In genomic region chr10:124043310-124044142, GRCh38 we compare ENCODE assay signal across 11 cellular contexts. TPM values are rescaled to one million over a fixed set of nuclear protein-coding genes. Genes with fewer than 3 reads are reported as not detected.
DNase-seq lines count a peak whose midpoint lies in the region; ATAC-seq and TF ChIP-seq lines count a peak whose summit lies in the region.
"Had no signal": no experiment of that assay in that cellular context is flagged by ENCODE, and none has a peak within 500 bp of the region (broad histone marks: within the 10 kb centered on the region; RNA-seq: fewer than 3 reads in every experiment).

No MANE protein-coding gene starts in this region.

- DNase-seq in esophagus muscularis mucosa (ENCODE audit: extremely low spot score) (no peak), A673 (ENCODE audit: low spot score) (no peak), LoVo (ENCODE audit: low spot score) (no peak), COR-L47 (lab: John Stamatoyannopoulos, UW) (no peak)
- DNase-seq: stimulated activated CD4-positive, alpha-beta T cell treated with anti-CD3 and anti-CD28 coated beads, Interleukin-12 subunit alpha, Interleukin-12 subunit beta, amount 100 ng/mL, for 4 hours had no signal

- H3K4me1 ChIP-seq in DOHH2 (ENCODE audit: control insufficient read depth, low read length) (peaks cover 39% of the 10 kb centered on the region), esophagus muscularis mucosa (peaks cover 3 to 94% (median 84%) of the 10 kb centered on the region in 4 donors), A673 (ENCODE audit: insufficient read depth, low read length, poor library complexity, severe bottlenecking) (no peaks in the 10 kb centered on the region)

- H3K4me2 ChIP-seq in DOHH2 (ENCODE audit: low read length) = peak overlapping the region; percentile 84

- POLR2A ChIA-PET in A673 (lab: Charles Lee; ENCODE audit: low non-redundant PET) = no interaction called here

- H3K27me3 ChIP-seq in DOHH2 (ENCODE audit: control insufficient read depth, low read length) (no peaks in the 10 kb centered on the region), esophagus muscularis mucosa (no peaks in the 10 kb centered on the region), A673 (replicated peaks; ENCODE audit: insufficient read depth, low read depth, low read length, poor library complexity) (no peaks in the 10 kb centered on the region)

- H3K27ac ChIP-seq in DOHH2 (ENCODE audit: low read depth, low read length) = peak overlapping the region; percentile 86
- H3K27ac ChIP-seq in KOPT-K1 (ENCODE audit: low read depth, low read length, poor library complexity, severe bottlenecking) = peak overlapping the region; percentile 6
- H3K27ac ChIP-seq in esophagus muscularis mucosa (replicated peaks in 1 of 4) = peak overlapping the region; percentile 44 to 81 (median 76)
- no peak overlapping the region for H3K27ac ChIP-seq in A673 (ENCODE audit: low read depth, low read length, poor library complexity, severe bottlenecking)
- H3K27ac ChIP-seq: HL-60 had no signal

- no peaks in the 10 kb centered on the region for H3K9me3 ChIP-seq in DOHH2 (ENCODE audit: control insufficient read depth, insufficient read depth, low read length)
- peaks cover 5% of the 10 kb centered on the region for H3K9me3 ChIP-seq in KOPT-K1 (ENCODE audit: insufficient read depth, low read length, poor library complexity, severe bottlenecking)
- no peaks in the 10 kb centered on the region for H3K9me3 ChIP-seq in esophagus muscularis mucosa
- no peaks in the 10 kb centered on the region for H3K9me3 ChIP-seq in A673 (ENCODE audit: low read depth, low read length, poor library complexity, severe bottlenecking)

- BruUV-seq in A673 (replicated peaks; lab: Mats Ljungman, UMichigan) = no TSS peak

- no peaks in the 10 kb centered on the region for H4K20me1 ChIP-seq in DOHH2 (ENCODE audit: control insufficient read depth, insufficient read depth, low read depth, low read length)

- intact Hi-C loops in esophagus muscularis mucosa (cut with DNase I) (loop anchor here (5.0 kb wide), 1 partner anchor 44 kb away; no protein-coding TSS in a partner anchor), A673 (cut with micrococcal nuclease; ENCODE audit: unreplicated experiment) (no loop called here)

- peak; percentile 95 for ATAC-seq in GM21529 (IDR thresholded peaks at IDR 0.05; ENCODE audit: unreplicated experiment)
- no peak for ATAC-seq in HG03135 (IDR thresholded peaks at IDR 0.05; ENCODE audit: unreplicated experiment)
- ATAC-seq: T-cell had no signal

- H3F3A ChIP-seq in DOHH2 (ENCODE audit: control insufficient read depth, insufficient read depth) = peaks cover 4% of the 10 kb centered on the region

- no peaks in the 10 kb centered on the region for H3K9me2 ChIP-seq in DOHH2 (replicated peaks; ENCODE audit: control insufficient read depth, low read length)

- H3K36me3 ChIP-seq in DOHH2 (ENCODE audit: control insufficient read depth, low read length) (peaks cover 72% of the 10 kb centered on the region), KOPT-K1 (ENCODE audit: insufficient read depth, low read length) (no peaks in the 10 kb centered on the region), esophagus muscularis mucosa (peaks cover 0 to 26% (median 11%) of the 10 kb centered on the region in 4 donors), A673 (ENCODE audit: insufficient read depth, low read length, poor library complexity, severe bottlenecking) (no peaks in the 10 kb centered on the region)

- H3K4me3 ChIP-seq in DOHH2 (ENCODE audit: low read length) (peak overlapping the region; percentile 62), esophagus muscularis mucosa (no peak overlapping the region), A673 (ENCODE audit: low read depth, low read length, poor library complexity, severe bottlenecking) (no peak overlapping the region)

- CTCF ChIA-PET in A673 (lab: Charles Lee) = interaction anchor here (0.7 kb wide), 1 partner anchor 360 kb away, joined by 3 read pairs; no protein-coding TSS in a partner anchor

- peaks cover 42% of the 10 kb centered on the region for H3K79me2 ChIP-seq in DOHH2 (ENCODE audit: control insufficient read depth, low read length)

- TF ChIP-seq POLR2A in esophagus muscularis mucosa (IDR thresholded peaks at IDR 0.05; ENCODE audit: low read depth) = no peak

- TF ChIP-seq EP300 in esophagus muscularis mucosa (IDR thresholded peaks at IDR 0.05) = no peak

- TF ChIP-seq CTCF in DOHH2 (IDR thresholded peaks at IDR 0.05; ENCODE audit: low read depth, low read length, poor library complexity, severe bottlenecking) (no peak), esophagus muscularis mucosa (IDR thresholded peaks at IDR 0.05) (no peak), A673 (conservative IDR thresholded peaks at IDR 0.05; ENCODE audit: low read depth, low read length) (no peak)

- WGBS in esophagus muscularis mucosa = 46% methylated on average over 12 of the region's 12 CpGs

RNA-seq across cellular contexts. Expression of gene CHST15, which starts 49.9 kb away (rescaled TPM):
- 10 to 100 TPM; 48.2 to 76.1 (median 62.5) TPM for total RNA-seq in esophagus muscularis mucosa
- total RNA-seq in A673 (2021) = 1.7 and 2.7 TPM in 2 replicates

Comparison
In these comparisons a context has a peak if more than half of its experiments do, and no peak if none do; other contexts are left out.
1. RNA of gene CHST15, which starts 49.9 kb away (total RNA-seq): 48.2 to 76.1 TPM in esophagus muscularis mucosa; 1.7 to 2.7 TPM in A673; every median in the first group is over 10 times any median in the second.